In the genomic region with DNA sequence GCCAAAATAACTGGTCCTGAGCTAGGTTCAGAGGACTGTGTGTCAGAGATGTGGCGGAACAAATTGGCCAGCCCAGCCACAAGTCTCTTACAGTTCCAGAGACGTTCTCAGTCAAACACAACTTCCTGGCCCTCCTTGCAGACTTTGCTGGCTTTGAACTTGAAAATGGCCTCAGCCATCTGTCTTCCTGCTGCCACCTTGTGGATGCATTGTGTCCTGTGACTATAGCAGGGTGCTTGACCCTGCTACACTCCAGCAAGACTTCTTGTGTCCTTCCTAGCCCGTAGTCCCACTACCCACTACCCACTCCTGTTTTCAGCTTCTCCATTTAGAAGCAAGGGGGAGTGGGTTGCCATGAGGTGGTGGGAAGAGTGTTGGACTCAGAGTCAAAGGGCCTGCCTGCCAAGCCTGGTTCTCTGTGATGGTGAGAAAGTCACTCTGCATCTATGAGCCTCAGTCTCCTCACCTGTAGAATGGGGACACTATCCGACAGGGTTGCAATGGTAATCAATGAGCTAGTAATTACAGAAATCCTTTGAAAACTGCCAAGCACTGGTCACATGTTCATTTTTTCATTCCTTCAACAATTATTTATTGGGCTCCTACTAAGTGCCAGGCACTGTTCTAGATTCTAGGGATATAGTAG, we compare ENCODE assay signal across 9 cellular contexts.
A peak's percentile ranks its signal among the peaks of the same experiment; 100 is the strongest.
DNase-seq lines count a peak whose midpoint lies in the region; ATAC-seq, FAIRE-seq and TF ChIP-seq lines count a peak whose summit lies in the region.
"Had no signal": no experiment of that assay in that cellular context is flagged by ENCODE, and none has a peak within 500 bp of the region (broad histone marks: within the 10 kb centered on the region; RNA-seq: fewer than 3 reads in every experiment).

No MANE protein-coding gene starts in this region.

- no peaks in the 10 kb centered on the region for H3K36me3 ChIP-seq in GM23248 (ENCODE audit: low read depth)
- no peaks in the 10 kb centered on the region for H3K36me3 ChIP-seq in keratinocyte (ENCODE audit: control insufficient read depth in 2 of 2, extremely low read depth in 1 of 2, insufficient read depth in 2 of 2, low read length in 2 of 2)
- H3K36me3 ChIP-seq in Caco-2 (ENCODE audit: control insufficient read depth, insufficient read depth, low read length): no peaks in the 10 kb centered on the region

- peaks cover 34% of the 10 kb centered on the region for H3K27me3 Mint-ChIP-seq in Caco-2 (ENCODE audit: insufficient read depth, unreplicated experiment)
- peaks cover 12 to 19% of the 10 kb centered on the region in 2 donors for H3K27me3 Mint-ChIP-seq in stimulated activated naive B cell treated with anti-CD40 and anti-IgM and Interleukin-4, amounts not matched to agents 10 μg/mL and 1 μg/mL and 100 μg/mL, for 72 hours

- H2AFZ ChIP-seq in GM23248: no peak overlapping the region
- no peak overlapping the region for H2AFZ ChIP-seq in keratinocyte (ENCODE audit: control insufficient read depth, low read length)

- H3K27ac Mint-ChIP-seq in Caco-2 (ENCODE audit: unreplicated experiment): no peak overlapping the region
- H3K27ac Mint-ChIP-seq in stimulated activated naive B cell treated with anti-CD40 and anti-IgM and Interleukin-4, amounts not matched to agents 10 μg/mL and 1 μg/mL and 100 μg/mL, for 72 hours: no peak overlapping the region

- no peaks in the 10 kb centered on the region for H3F3A ChIP-seq in GM23248 (ENCODE audit: insufficient read depth)

- FAIRE-seq in D721Med (lab: Jason Lieb, UNC): no peak
- no peak for FAIRE-seq in keratinocyte (lab: Jason Lieb, UNC)
- FAIRE-seq in frontal cortex (lab: Jason Lieb, UNC): no peak

- H3K4me3 ChIP-seq in GM23248 (no peak overlapping the region), keratinocyte (ENCODE audit: control insufficient read depth in 2 of 3, extremely low read depth in 1 of 3, insufficient read depth in 2 of 3, low read depth in 1 of 3, low read length in 3 of 3) (no peak overlapping the region), Caco-2 (ENCODE audit: low read depth, low read length) (no peak overlapping the region)

- POLR2A ChIA-PET in Caco-2 (lab: Charles Lee): no interaction called here

- no TSS peak for BruUV-seq in Caco-2 (replicated peaks; lab: Mats Ljungman, UMichigan)

- 25 to 32% methylated on average over 4 of the region's 4 CpGs for WGBS in GM23248 (ENCODE audit: low coverage in 1 of 2, low lambda C conversion rate in 2 of 2, missing lambda C conversion rate in 2 of 2), 2 experiments

- H3K79me2 ChIP-seq in GM23248 (ENCODE audit: insufficient read depth) (no peaks in the 10 kb centered on the region), keratinocyte (ENCODE audit: control insufficient read depth, insufficient read depth, low read length) (no peaks in the 10 kb centered on the region)

- H3K9me2 ChIP-seq in GM23248 (ENCODE audit: insufficient read depth): no peaks in the 10 kb centered on the region

- no peaks in the 10 kb centered on the region for H3K9me3 Mint-ChIP-seq in Caco-2 (ENCODE audit: unreplicated experiment)
- peaks cover 13 to 21% of the 10 kb centered on the region in 2 donors for H3K9me3 Mint-ChIP-seq in stimulated activated naive B cell treated with anti-CD40 and anti-IgM and Interleukin-4, amounts not matched to agents 10 μg/mL and 1 μg/mL and 100 μg/mL, for 72 hours

- H3K36me3 Mint-ChIP-seq in Caco-2 (ENCODE audit: insufficient read depth, unreplicated experiment): no peaks in the 10 kb centered on the region
- H3K36me3 Mint-ChIP-seq in stimulated activated naive B cell treated with anti-CD40 and anti-IgM and Interleukin-4, amounts not matched to agents 10 μg/mL and 1 μg/mL and 100 μg/mL, for 72 hours: no peaks in the 10 kb centered on the region

- no peak for ATAC-seq in stimulated activated naive B cell treated with anti-CD40 and anti-IgM and Interleukin-4, amounts not matched to agents 10 μg/mL and 1 μg/mL and 100 μg/mL, for 72 hours (replicated peaks)

- H3K4me1 ChIP-seq in GM23248 (ENCODE audit: insufficient read depth) (no peaks in the 10 kb centered on the region), keratinocyte (ENCODE audit: control insufficient read depth, extremely low read depth, insufficient read depth, low read length) (no peaks in the 10 kb centered on the region), Caco-2 (no peaks in the 10 kb centered on the region)

- H3K9ac ChIP-seq in GM23248 (no peak overlapping the region), keratinocyte (ENCODE audit: control insufficient read depth, extremely low read depth, insufficient read depth, low read length) (no peak overlapping the region)

- H3K4me3 Mint-ChIP-seq in Caco-2 (ENCODE audit: unreplicated experiment): no peak overlapping the region
- no peak overlapping the region for H3K4me3 Mint-ChIP-seq in stimulated activated naive B cell treated with anti-CD40 and anti-IgM and Interleukin-4, amounts not matched to agents 10 μg/mL and 1 μg/mL and 100 μg/mL, for 72 hours

- TF ChIP-seq CTCF in D721Med (IDR thresholded peaks at IDR 0.05; ENCODE audit: insufficient read depth, missing control alignments) (peak; percentile 51), keratinocyte (optimal IDR thresholded peaks at IDR 0.05 in 1 of 3, IDR thresholded peaks at IDR 0.05 in 1 of 3, conservative IDR thresholded peaks at IDR 0.05 in 1 of 3; ENCODE audit: extremely low read depth in 1 of 3, insufficient read depth in 2 of 3, low read length in 3 of 3) (peak; percentile 47 to 75 (median 67)), Caco-2 (IDR thresholded peaks at IDR 0.05; ENCODE audit: insufficient read depth in 1 of 2, low read depth in 1 of 2, low read length in 1 of 2, severe bottlenecking in 1 of 2, unreplicated experiment in 1 of 2) (no peak)

- no peak overlapping the region for H3K27ac ChIP-seq in GM23248
- H3K27ac ChIP-seq in keratinocyte (ENCODE audit: control insufficient read depth, insufficient read depth, low read length): no peak overlapping the region

- H3K9me1 ChIP-seq in keratinocyte (ENCODE audit: control insufficient read depth, extremely low read depth, insufficient read depth, low read length): no peaks in the 10 kb centered on the region

- CTCF ChIA-PET in Caco-2 (lab: Charles Lee): no interaction called here

- H4K20me1 ChIP-seq in GM23248 (ENCODE audit: insufficient read depth): no peaks in the 10 kb centered on the region
- H4K20me1 ChIP-seq in keratinocyte (ENCODE audit: control insufficient read depth, extremely low read depth, insufficient read depth, low read length): no peaks in the 10 kb centered on the region

- no peak overlapping the region for H3K4me2 ChIP-seq in GM23248 (ENCODE audit: unreplicated experiment)
- H3K4me2 ChIP-seq in keratinocyte (ENCODE audit: control insufficient read depth, extremely low read depth, insufficient read depth, low read depth, low read length): no peak overlapping the region

- no peaks in the 10 kb centered on the region for H3K9me3 ChIP-seq in GM23248 (ENCODE audit: low read depth)
- no peaks in the 10 kb centered on the region for H3K9me3 ChIP-seq in keratinocyte (ENCODE audit: control insufficient read depth, low read depth, low read length)
- H3K9me3 ChIP-seq in Caco-2: no peaks in the 10 kb centered on the region

- H3K27me3 ChIP-seq in GM23248 (replicated peaks; ENCODE audit: insufficient read depth): no peaks in the 10 kb centered on the region
- H3K27me3 ChIP-seq in keratinocyte (ENCODE audit: control insufficient read depth, extremely low read depth, insufficient read depth, low read length): no peaks in the 10 kb centered on the region
- H3K27me3 ChIP-seq in Caco-2 (replicated peaks; ENCODE audit: control insufficient read depth, insufficient read depth, low read length): no peaks in the 10 kb centered on the region

- in situ Hi-C loops in GM23248 (cut with MboI) (no loop called here), SK-MEL-5 (cut with HindIII; ENCODE audit: low pct_unique_long_range_greater_than_20kb, low sequenced_read_pairs) (no loop called here)

- DNase-seq in D721Med (ENCODE audit: insufficient read length, low spot score) (no peak), GM23248 (peak; percentile 49), SK-MEL-5 (ENCODE audit: low read depth, low spot score) (peak; percentile 54), keratinocyte (ENCODE audit: low read depth, low spot score) (no peak), Caco-2 (no peak), NOMO-1 (lab: John Stamatoyannopoulos, UW; ENCODE audit: unreplicated experiment in 2 of 2) (no peak), frontal cortex (ENCODE audit: low spot score in 2 of 2) (no peak)
- no peak for DNase-seq in stimulated activated naive B cell treated with anti-CD40 and anti-IgM and Interleukin-4, amounts not matched to agents 10 μg/mL and 1 μg/mL and 100 μg/mL, for 72 hours
- DNase-seq: hippocampal formation had no signal

- intact Hi-C loops in Caco-2 (cut with micrococcal nuclease; ENCODE audit: unreplicated experiment): no loop called here

- dilution Hi-C loops in keratinocyte (cut with MboI; ENCODE audit: extremely low pct_ligation_motif_present, low sequenced_read_pairs): no loop called here

- H3K4me1 Mint-ChIP-seq in Caco-2 (ENCODE audit: low read depth, unreplicated experiment): no peaks in the 10 kb centered on the region
- no peaks in the 10 kb centered on the region for H3K4me1 Mint-ChIP-seq in stimulated activated naive B cell treated with anti-CD40 and anti-IgM and Interleukin-4, amounts not matched to agents 10 μg/mL and 1 μg/mL and 100 μg/mL, for 72 hours

Comparison
In these comparisons a context has a peak if more than half of its experiments do, and no peak if none do; other contexts are left out.
1. DNase-seq: peak in GM23248 (single experiment) and SK-MEL-5 (single experiment); none in D721Med (single experiment), keratinocyte (single experiment), Caco-2 (0 of 2), stimulated activated naive B cell treated with anti-CD40 and anti-IgM and Interleukin-4, amounts not matched to agents 10 μg/mL and 1 μg/mL and 100 μg/mL, for 72 hours (single experiment), NOMO-1 (0 of 2) and frontal cortex (0 of 2).
2. CTCF ChIP-seq: peak in D721Med (single experiment) and keratinocyte (3 of 3); none in Caco-2 (0 of 2).